Comparison of ENCODE assay signal across 9 cellular contexts in genomic region chr2:181805228-181806038, GRCh38.
DNase-seq lines count a peak whose midpoint lies in the region; ATAC-seq and TF ChIP-seq lines count a peak whose summit lies in the region.
"Had no signal": no experiment of that assay in that cellular context is flagged by ENCODE, and none has a peak within 500 bp of the region (broad histone marks: within the 10 kb centered on the region; RNA-seq: fewer than 3 reads in every experiment).

No MANE protein-coding gene starts in this region.

- H3K9me3 Mint-ChIP-seq in nephron (peaks cover 15% of the 10 kb centered on the region), progenitor cell of endocrine pancreas (ENCODE audit: low read depth) (peaks cover 15% of the 10 kb centered on the region)
- H3K9me3 Mint-ChIP-seq in CD4-positive, alpha-beta memory T cell = peaks cover 0 to 9% (median 0%) of the 10 kb centered on the region in 8 donors

- H3K4me2 ChIP-seq in DND-41 (ENCODE audit: insufficient read depth, low read length) (no peak overlapping the region), Loucy (ENCODE audit: low read depth, low read length, poor library complexity, severe bottlenecking) (peak overlapping the region; percentile 54), MM.1S (ENCODE audit: low read depth, low read length) (no peak overlapping the region)

- ATAC-seq in DND-41 (ENCODE audit: insufficient read depth, low read depth) = 0 out of 3 replicates have a peak, but pooled peaks have one; percentile 33
- ATAC-seq in body of pancreas = peak; percentile 24

- no peak overlapping the region for H3K4me3 ChIP-seq in DND-41 (ENCODE audit: low read depth in 1 of 2, low read length in 2 of 2)
- peak overlapping the region; percentile 26 for H3K4me3 ChIP-seq in Loucy (ENCODE audit: low read length, poor library complexity, severe bottlenecking)
- H3K4me3 ChIP-seq in body of pancreas = no peak overlapping the region
- H3K4me3 ChIP-seq in MM.1S (ENCODE audit: low read length) = no peak overlapping the region
- no peak overlapping the region for H3K4me3 ChIP-seq in CD4-positive, alpha-beta memory T cell (ENCODE audit: low read length in 2 of 2)

- H4K20me1 ChIP-seq in DND-41 (ENCODE audit: insufficient read depth, low read length) = no peaks in the 10 kb centered on the region
- H4K20me1 ChIP-seq in Loucy (ENCODE audit: insufficient read depth, low read length, poor library complexity, severe bottlenecking) = no peaks in the 10 kb centered on the region
- no peaks in the 10 kb centered on the region for H4K20me1 ChIP-seq in MM.1S (ENCODE audit: insufficient read depth, low read length)

- H3K36me3 Mint-ChIP-seq in nephron (ENCODE audit: low read depth) (peaks cover 5% of the 10 kb centered on the region), progenitor cell of endocrine pancreas (ENCODE audit: insufficient read depth) (peaks cover 1% of the 10 kb centered on the region)
- H3K36me3 Mint-ChIP-seq in CD4-positive, alpha-beta memory T cell = no peaks in the 10 kb centered on the region

- 0 out of 2 replicates have a peak, but pooled peaks cover 5% of the 10 kb centered on the region for H3F3A ChIP-seq in Loucy (ENCODE audit: low read depth)
- no peaks in the 10 kb centered on the region for H3F3A ChIP-seq in MM.1S (ENCODE audit: insufficient read depth, low read length)

- H3K9me2 ChIP-seq in Loucy (replicated peaks; ENCODE audit: low read depth, low read length) = no peaks in the 10 kb centered on the region
- no peaks in the 10 kb centered on the region for H3K9me2 ChIP-seq in MM.1S (replicated peaks; ENCODE audit: insufficient read depth, low read length)

- no peaks in the 10 kb centered on the region for H3K9me3 ChIP-seq in DND-41 (ENCODE audit: insufficient read depth, low read length, severe bottlenecking)
- peaks cover 6% of the 10 kb centered on the region; the same call in 1 of the 2 replicates for H3K9me3 ChIP-seq in Loucy (ENCODE audit: insufficient read depth, low read depth, low read length)
- H3K9me3 ChIP-seq in body of pancreas = no peaks in the 10 kb centered on the region
- H3K9me3 ChIP-seq in MM.1S (replicated peaks; ENCODE audit: insufficient read depth, low read length) = no peaks in the 10 kb centered on the region
- no peaks in the 10 kb centered on the region for H3K9me3 ChIP-seq in CD4-positive, alpha-beta memory T cell (ENCODE audit: control insufficient read depth in 1 of 2, low read length in 2 of 2)

- no peaks in the 10 kb centered on the region for H3K27me3 Mint-ChIP-seq in nephron (ENCODE audit: low read depth)
- no peaks in the 10 kb centered on the region for H3K27me3 Mint-ChIP-seq in progenitor cell of endocrine pancreas
- peaks cover 10% of the 10 kb centered on the region in 2 donors for H3K27me3 Mint-ChIP-seq in CD4-positive, alpha-beta memory T cell

- H3K4me3 Mint-ChIP-seq in nephron (no peak overlapping the region), progenitor cell of endocrine pancreas (ENCODE audit: low read depth) (no peak overlapping the region)
- no peak overlapping the region for H3K4me3 Mint-ChIP-seq in CD4-positive, alpha-beta memory T cell

- TF ChIP-seq CTCF in DND-41 (IDR thresholded peaks at IDR 0.05; ENCODE audit: borderline replicate concordance, extremely low read depth, low read length, poor library complexity, severe bottlenecking) (no peak), Loucy (conservative IDR thresholded peaks at IDR 0.05; ENCODE audit: low read length) (no peak), body of pancreas (IDR thresholded peaks at IDR 0.05) (no peak), nephron (IDR thresholded peaks at IDR 0.05; ENCODE audit: unreplicated experiment in 3 of 3) (no peak), MM.1S (IDR thresholded peaks at IDR 0.05; ENCODE audit: low read length) (no peak), progenitor cell of endocrine pancreas (IDR thresholded peaks at IDR 0.05; ENCODE audit: unreplicated experiment) (no peak)

- H3K79me2 ChIP-seq in DND-41 (ENCODE audit: insufficient read depth, low read length) (no peaks in the 10 kb centered on the region), Loucy (ENCODE audit: insufficient read depth, low read length) (no peaks in the 10 kb centered on the region), MM.1S (ENCODE audit: low read length) (no peaks in the 10 kb centered on the region)

- H3K9ac ChIP-seq in DND-41 (ENCODE audit: low read depth, low read length) (no peak overlapping the region), Loucy (ENCODE audit: low read depth, low read length, poor library complexity, severe bottlenecking) (peak overlapping the region; percentile 12), MM.1S (ENCODE audit: low read length) (no peak overlapping the region)

- H3K4me1 Mint-ChIP-seq in nephron = peaks cover 13% of the 10 kb centered on the region
- H3K4me1 Mint-ChIP-seq in progenitor cell of endocrine pancreas (ENCODE audit: low read depth) = no peaks in the 10 kb centered on the region
- peaks cover 0 to 1% (median 0%) of the 10 kb centered on the region in 4 donors for H3K4me1 Mint-ChIP-seq in CD4-positive, alpha-beta memory T cell

- CTCF ChIA-PET in CD4-positive, alpha-beta memory T cell (lab: Charles Lee; ENCODE audit: partially characterized antibody) = no interaction called here

- H3K27me3 ChIP-seq in DND-41 (ENCODE audit: insufficient read depth, low read length, poor library complexity) (no peaks in the 10 kb centered on the region), Loucy (ENCODE audit: insufficient read depth, low read length, poor library complexity, severe bottlenecking) (no peaks in the 10 kb centered on the region), body of pancreas (no peaks in the 10 kb centered on the region), MM.1S (replicated peaks; ENCODE audit: insufficient read depth, low read length) (no peaks in the 10 kb centered on the region)
- no peaks in the 10 kb centered on the region for H3K27me3 ChIP-seq in CD4-positive, alpha-beta memory T cell (ENCODE audit: insufficient read depth, low read length)

- no peak for TF ChIP-seq POLR2A in body of pancreas (IDR thresholded peaks at IDR 0.05)

- POLR2A ChIA-PET in CD4-positive, alpha-beta memory T cell (lab: Charles Lee; ENCODE audit: partially characterized antibody) = no interaction called here

- no peak overlapping the region for H2AFZ ChIP-seq in DND-41 (ENCODE audit: low read depth, low read length)
- H2AFZ ChIP-seq in Loucy (ENCODE audit: low read length) = peak overlapping the region; percentile 80
- H2AFZ ChIP-seq in MM.1S (ENCODE audit: low read length) = no peak overlapping the region

- WGBS in body of pancreas, 2 donors = 12 to 36% methylated on average over 3 of the region's 3 CpGs

- DNase-seq in DND-41 (no peak), body of pancreas (no peak), MM.1S (no peak), HT-29 (ENCODE audit: low spot score) (no peak), progenitor cell of endocrine pancreas (ENCODE audit: low spot score, unreplicated experiment) (no peak)
- DNase-seq in CD4-positive, alpha-beta memory T cell = no peak
- DNase-seq: effector CD4-positive, alpha-beta T cell had no signal

- intact Hi-C loops in body of pancreas (cut with DNase I) = no loop called here
- intact Hi-C loops in CD4-positive, alpha-beta memory T cell (cut with micrococcal nuclease) = no loop called here

- peak overlapping the region; percentile 34 to 76 (median 75) for H3K27ac Mint-ChIP-seq in nephron
- no peak overlapping the region for H3K27ac Mint-ChIP-seq in progenitor cell of endocrine pancreas
- no peak overlapping the region for H3K27ac Mint-ChIP-seq in CD4-positive, alpha-beta memory T cell

- no peaks in the 10 kb centered on the region for H3K36me3 ChIP-seq in DND-41 (ENCODE audit: insufficient read depth, low read length)
- H3K36me3 ChIP-seq in Loucy (ENCODE audit: insufficient read depth, low read length) = no peaks in the 10 kb centered on the region
- no peaks in the 10 kb centered on the region for H3K36me3 ChIP-seq in body of pancreas (replicated peaks in 1 of 2; ENCODE audit: insufficient read depth in 1 of 2, low read depth in 2 of 2)
- no peaks in the 10 kb centered on the region for H3K36me3 ChIP-seq in MM.1S (replicated peaks; ENCODE audit: insufficient read depth, low read length)
- H3K36me3 ChIP-seq in CD4-positive, alpha-beta memory T cell (ENCODE audit: insufficient read depth, low read length) = no peaks in the 10 kb centered on the region

- H3K4me1 ChIP-seq in DND-41 (ENCODE audit: insufficient read depth, low read length) (peaks cover 15% of the 10 kb centered on the region), Loucy (ENCODE audit: insufficient read depth, low read length, poor library complexity, severe bottlenecking) (peaks cover 24% of the 10 kb centered on the region), body of pancreas (peaks cover 25% of the 10 kb centered on the region), MM.1S (ENCODE audit: low read length) (no peaks in the 10 kb centered on the region)
- no peaks in the 10 kb centered on the region for H3K4me1 ChIP-seq in CD4-positive, alpha-beta memory T cell (ENCODE audit: insufficient read depth, low read length)

- H3K27ac ChIP-seq in DND-41 (ENCODE audit: low read length) = no peak overlapping the region
- H3K27ac ChIP-seq in body of pancreas = peak overlapping the region; percentile 6 to 54 (median 49)
- no peak overlapping the region for H3K27ac ChIP-seq in MM.1S (ENCODE audit: low read length)
- no peak overlapping the region for H3K27ac ChIP-seq in CD4-positive, alpha-beta memory T cell (ENCODE audit: low read depth, low read length)

Comparison
In these comparisons a context has a peak if more than half of its experiments do, and no peak if none do; other contexts are left out.
1. H3K27ac ChIP-seq: peak in body of pancreas (4 of 4); none in DND-41 (single experiment), MM.1S (single experiment) and CD4-positive, alpha-beta memory T cell (single experiment).
2. H3K27ac Mint-ChIP-seq: peak in nephron (3 of 3); none in progenitor cell of endocrine pancreas (single experiment) and CD4-positive, alpha-beta memory T cell (0 of 7).